1 cellular context compared by ENCODE assay signal in the genomic region with DNA sequence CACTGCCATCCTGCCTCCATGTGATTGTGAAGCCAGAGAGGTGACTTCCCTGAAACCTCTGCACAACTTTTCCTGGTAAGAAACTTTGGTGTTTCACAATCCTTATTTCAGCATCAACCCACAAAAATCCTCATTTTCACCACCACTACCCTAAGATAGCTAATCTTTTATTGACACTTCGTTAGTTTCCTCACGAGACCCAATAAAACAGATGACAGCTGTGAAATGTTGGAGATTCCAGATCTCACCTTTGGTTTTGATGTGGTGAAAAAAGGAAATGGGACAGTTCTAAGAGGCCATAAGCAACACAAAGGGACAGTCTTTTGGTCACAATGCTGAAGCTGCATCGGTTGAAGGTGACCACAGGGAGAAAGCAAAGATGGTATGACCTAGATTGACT.
TF ChIP-seq lines count a peak whose summit lies in the region.

No MANE protein-coding gene starts in this region.

TF ChIP-seq in K562, 482 proteins besides CTCF, POLR2A, EP300 and RAD21:
- TF ChIP-seq ZNF239 (CRISPR knock-in tag; IDR thresholded peaks at IDR 0.05) = no peak
- TF ChIP-seq, protein P1, sequence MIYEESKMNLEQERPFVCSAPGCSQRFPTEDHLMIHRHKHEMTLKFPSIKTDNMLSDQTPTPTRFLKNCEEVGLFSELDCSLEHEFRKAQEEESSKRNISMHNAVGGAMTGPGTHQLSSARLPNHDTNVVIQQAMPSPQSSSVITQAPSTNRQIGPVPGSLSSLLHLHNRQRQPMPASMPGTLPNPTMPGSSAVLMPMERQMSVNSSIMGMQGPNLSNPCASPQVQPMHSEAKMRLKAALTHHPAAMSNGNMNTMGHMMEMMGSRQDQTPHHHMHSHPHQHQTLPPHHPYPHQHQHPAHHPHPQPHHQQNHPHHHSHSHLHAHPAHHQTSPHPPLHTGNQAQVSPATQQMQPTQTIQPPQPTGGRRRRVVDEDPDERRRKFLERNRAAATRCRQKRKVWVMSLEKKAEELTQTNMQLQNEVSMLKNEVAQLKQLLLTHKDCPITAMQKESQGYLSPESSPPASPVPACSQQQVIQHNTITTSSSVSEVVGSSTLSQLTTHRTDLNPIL (CRISPR knock-in tag; IDR thresholded peaks at IDR 0.05) = no peak
- TF ChIP-seq CEBPB (tag; IDR thresholded peaks at IDR 0.05) = 0 out of 2 replicates have a peak, but pooled peaks have one; percentile 16
